10 cellular contexts compared by ENCODE assay signal in the genomic region with DNA sequence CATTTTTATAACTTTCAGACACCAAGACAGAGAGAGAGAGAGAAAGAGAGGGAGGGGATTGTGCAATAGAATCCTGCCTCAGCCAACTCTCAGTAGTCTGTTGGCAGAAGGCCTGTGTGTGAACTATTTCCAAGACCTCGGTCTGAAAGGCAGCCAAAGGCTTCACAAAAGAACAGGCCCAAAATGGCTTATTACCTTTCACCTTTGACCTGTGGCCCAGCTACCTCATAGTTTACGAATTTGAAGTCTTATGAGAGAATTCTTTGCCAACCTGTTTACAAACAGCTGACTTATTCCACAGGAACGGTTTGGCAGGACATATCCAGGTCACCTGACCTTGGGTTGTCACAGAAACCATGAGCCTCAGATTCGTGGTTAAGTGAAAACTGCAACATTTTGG. TPM values are rescaled to one million over a fixed set of nuclear protein-coding genes. Genes with fewer than 3 reads are reported as not detected.
A peak's percentile ranks its signal among the peaks of the same experiment; 100 is the strongest.
DNase-seq lines count a peak whose midpoint lies in the region; ATAC-seq, FAIRE-seq and TF ChIP-seq lines count a peak whose summit lies in the region.
"Had no signal": no experiment of that assay in that cellular context is flagged by ENCODE, and none has a peak within 500 bp of the region (broad histone marks: within the 10 kb centered on the region; RNA-seq: fewer than 3 reads in every experiment).

No MANE protein-coding gene starts in this region.

- CTCF ChIA-PET in HepG2 (lab: Yijun Ruan, JAX; ENCODE audit: low intra/inter-chr PET ratio, low total read pairs): no interaction called here

- H3K4me1 ChIP-seq in HepG2 (ENCODE audit: insufficient read depth, low read length) (no peaks in the 10 kb centered on the region), tibial nerve (peaks cover 0 to 24% (median 4%) of the 10 kb centered on the region in 4 donors)

- no peak for TF ChIP-seq RAD21 in HepG2 (CRISPR knock-in tag; IDR thresholded peaks at IDR 0.05)

- peak overlapping the region; percentile 58 for H2AFZ ChIP-seq in HepG2 (ENCODE audit: low read length)
- H2AFZ ChIP-seq: PC-9 had no signal

- TF ChIP-seq POLR2A in HepG2 (IDR thresholded peaks at IDR 0.05; ENCODE audit: insufficient read depth in 1 of 2, low read depth in 2 of 2, low read length in 2 of 2): no peak
- TF ChIP-seq POLR2A in tibial nerve (IDR thresholded peaks at IDR 0.05): no peak

- H3K9me3 ChIP-seq in HepG2 (ENCODE audit: low read length): no peaks in the 10 kb centered on the region
- peaks cover 0 to 17% (median 6%) of the 10 kb centered on the region in 4 donors for H3K9me3 ChIP-seq in tibial nerve

- no TSS peak for BruUV-seq in HepG2 (replicated peaks; lab: Mats Ljungman, UMichigan)

- H3K4me3 ChIP-seq in choroid plexus epithelial cell (ENCODE audit: low read depth, low read length) (no peak overlapping the region), HepG2 (replicated peaks in 1 of 3; ENCODE audit: insufficient read depth in 1 of 3, low read depth in 2 of 3, low read length in 3 of 3) (no peak overlapping the region), tibial nerve (no peak overlapping the region)
- H3K4me3 ChIP-seq: PC-9 had no signal

- H3K9ac ChIP-seq in HepG2 (ENCODE audit: insufficient read depth, low read depth, low read length): no peak overlapping the region

- H3K36me3 ChIP-seq in HepG2 (replicated peaks in 1 of 2; ENCODE audit: control insufficient read depth in 1 of 2, insufficient read depth in 2 of 2, low read length in 2 of 2) (no peaks in the 10 kb centered on the region), tibial nerve (peaks cover 0 to 26% (median 0%) of the 10 kb centered on the region in 3 donors)

- FAIRE-seq in HepG2 (lab: Jason Lieb, UNC): no peak

- 5% methylated on average over 4 of the region's 4 CpGs for WGBS in HepG2 (ENCODE audit: low lambda C conversion rate)
- 11 to 16% methylated on average over 4 of the region's 4 CpGs for WGBS in tibial nerve, 2 donors

- H3K4me2 ChIP-seq in HepG2 (ENCODE audit: low read depth, low read length): peak overlapping the region; percentile 44
- H3K4me2 ChIP-seq: PC-9 had no signal

- no peaks in the 10 kb centered on the region; a peak in 1 of 5 replicates for H3K27me3 ChIP-seq in HepG2 (ENCODE audit: control insufficient read depth in 1 of 2, insufficient read depth in 2 of 2, low read length in 2 of 2)
- H3K27me3 ChIP-seq in tibial nerve: no peaks in the 10 kb centered on the region

- peak; percentile 59 for ATAC-seq in HepG2

- no peaks in the 10 kb centered on the region for H3K79me2 ChIP-seq in HepG2 (ENCODE audit: insufficient read depth, low read length)

- intact Hi-C loops in HepG2 (cut with micrococcal nuclease; ENCODE audit: unreplicated experiment): no loop called here

- in situ Hi-C loops in HepG2 (cut with HindIII; ENCODE audit: extremely low pct_ligation_motif_present, low pct_unique_long_range_greater_than_20kb): no loop called here

- TF ChIP-seq EP300 in HepG2 (IDR thresholded peaks at IDR 0.05; ENCODE audit: low read depth in 2 of 2, low read length in 2 of 2): no peak
- no peak for TF ChIP-seq EP300 in HepG2 (CRISPR knock-in tag; IDR thresholded peaks at IDR 0.05; ENCODE audit: borderline replicate concordance)
- peak; percentile 79 to 97 for TF ChIP-seq EP300 in tibial nerve (IDR thresholded peaks at IDR 0.05)

- DNase-seq in LHCN-M2 (ENCODE audit: low read depth) (peak; percentile 87), choroid plexus epithelial cell (ENCODE audit: low read depth) (peak; percentile 99), HepG2 (ENCODE audit: low spot score) (peak; percentile 2), tibial nerve (ENCODE audit: low spot score in 2 of 2) (peak; percentile 84 to 98), RPMI8226 (no peak), T1000 (lab: John Stamatoyannopoulos, UW) (no peak), SKM-1 (lab: John Stamatoyannopoulos, UW; ENCODE audit: unreplicated experiment) (no peak), GM20000 (ENCODE audit: low spot score) (no peak)
- DNase-seq: activated naive CD4-positive, alpha-beta T cell; PC-9 had no signal

- no peak overlapping the region for H3K27ac ChIP-seq in HepG2 (ENCODE audit: extremely low read length, insufficient read depth, low read length)
- H3K27ac ChIP-seq in tibial nerve: peak overlapping the region in 2 of 4 donors; percentile 72 to 78
- H3K27ac ChIP-seq: PC-9 had no signal

- H4K20me1 ChIP-seq in HepG2 (ENCODE audit: insufficient read depth, low read length): no peaks in the 10 kb centered on the region

- TF ChIP-seq CTCF in choroid plexus epithelial cell (conservative IDR thresholded peaks at IDR 0.05; ENCODE audit: low read depth, low read length) (no peak), HepG2 (CRISPR knock-in tag; IDR thresholded peaks at IDR 0.05) (no peak), tibial nerve (IDR thresholded peaks at IDR 0.05) (peak in 1 of 5 experiments; percentile 15), GM20000 (IDR thresholded peaks at IDR 0.05; ENCODE audit: extremely low read depth, missing control alignments) (no peak)

- POLR2A ChIA-PET in HepG2 (lab: Yijun Ruan, JAX): no interaction called here

TF ChIP-seq in HepG2, 621 proteins besides CTCF, POLR2A, EP300 and RAD21 (continues in another document):
- TF ChIP-seq NR2C2 (CRISPR knock-in tag; IDR thresholded peaks at IDR 0.05; ENCODE audit: borderline replicate concordance): peak; percentile 89
- TF ChIP-seq TCF12 (IDR thresholded peaks at IDR 0.05): no peak
- TF ChIP-seq TCF12 (CRISPR knock-in tag; IDR thresholded peaks at IDR 0.05): no peak
- TF ChIP-seq ZMYM4 (CRISPR knock-in tag; IDR thresholded peaks at IDR 0.05): 0 out of 2 replicates have a peak, but pooled peaks have one; percentile 27

RNA-seq across cellular contexts. Expression of gene NR2F1-AS1, which starts 48.6 kb away (rescaled TPM):
- 10.4 and 10.8 TPM in 2 replicates for total RNA-seq in LHCN-M2 (2014; rRNA removed)
- 33.4 TPM for polyA plus RNA-seq in LHCN-M2 (2012)
- 2.1 and 2.8 TPM in 2 replicates for total RNA-seq in HepG2 (2016; rRNA removed; fragmentation: Illumina TruSeq; extraction: Trizol)
- 2.5 and 2.7 TPM in 2 replicates for total RNA-seq in HepG2 (2016; cell fraction: cytosol; rRNA removed; fragmentation: Illumina TruSeq; extraction: Trizol; ENCODE audit: low read depth)
- 0.64 and 1.1 TPM in 2 replicates for total RNA-seq in HepG2 (2016; cell fraction: insoluble cytoplasmic fraction; rRNA removed; fragmentation: Illumina TruSeq; extraction: Trizol)
- total RNA-seq in HepG2 (2016; cell fraction: membrane; rRNA removed; fragmentation: Illumina TruSeq; extraction: Trizol): 3.5 and 3.7 TPM in 2 replicates
- 3.5 and 4.9 TPM in 2 replicates for total RNA-seq in HepG2 (2016; cell fraction: nucleus; rRNA removed; fragmentation: Illumina TruSeq; extraction: Trizol)
- 2.8 and 3.1 TPM in 2 replicates for polyA plus RNA-seq in HepG2 (2011; rRNA removed)
- 1.1 and 2.4 TPM in 2 replicates for polyA plus RNA-seq in HepG2 (2011; cell fraction: cytosol; rRNA removed)
- polyA plus RNA-seq in HepG2 (2011; cell fraction: nucleus; rRNA removed): 2.9 and 5.9 TPM in 2 replicates
- polyA plus RNA-seq in HepG2 (2012): 5.1 and 7.3 TPM in 2 replicates
- polyA plus RNA-seq in HepG2 (2016; cell fraction: cytosol; fragmentation: Illumina TruSeq; extraction: Trizol; ENCODE audit: low read depth): 3.6 and 4.1 TPM in 2 replicates
- polyA plus RNA-seq in HepG2 (2016; cell fraction: insoluble cytoplasmic fraction; fragmentation: Illumina TruSeq; extraction: Trizol; ENCODE audit: low read depth): 0.48 and 2.3 TPM in 2 replicates
- polyA plus RNA-seq in HepG2 (2016; cell fraction: membrane; fragmentation: Illumina TruSeq; extraction: Trizol; ENCODE audit: low read depth): 2.6 and 5.7 TPM in 2 replicates
- polyA plus RNA-seq in HepG2 (2016; cell fraction: nucleus; fragmentation: Illumina TruSeq; extraction: Trizol; ENCODE audit: insufficient read depth, low read depth): 2.3 and 2.9 TPM in 2 replicates
- polyA minus RNA-seq in HepG2 (2011; rRNA and poly(A)+ RNA removed; ENCODE audit: low replicate concordance): 2.2 and 4.6 TPM in 2 replicates
- polyA minus RNA-seq in HepG2 (2011; cell fraction: cytosol; rRNA and poly(A)+ RNA removed): 2.1 TPM in 1 of 2 replicates, not detected in the other
- polyA minus RNA-seq in HepG2 (2011; cell fraction: nucleus; rRNA and poly(A)+ RNA removed): 27.3 and 33.1 TPM in 2 replicates
- total RNA-seq in tibial nerve: 10 to 100 TPM; 13.5 to 38.4 (median 35.4) TPM

RNA-seq across cellular contexts. Expression of gene NR2F1, which starts 50.7 kb away (rescaled TPM):
- 16.8 and 17.1 TPM in 2 replicates for total RNA-seq in LHCN-M2 (2014; rRNA removed)
- polyA plus RNA-seq in LHCN-M2 (2012): 14.0 TPM
- 14.0 and 17.1 TPM in 2 replicates for total RNA-seq in HepG2 (2016; rRNA removed; fragmentation: Illumina TruSeq; extraction: Trizol)
- 4.3 and 4.6 TPM in 2 replicates for total RNA-seq in HepG2 (2016; cell fraction: cytosol; rRNA removed; fragmentation: Illumina TruSeq; extraction: Trizol; ENCODE audit: low read depth)
- total RNA-seq in HepG2 (2016; cell fraction: insoluble cytoplasmic fraction; rRNA removed; fragmentation: Illumina TruSeq; extraction: Trizol): 12.7 and 15.6 TPM in 2 replicates
- 12.0 and 12.1 TPM in 2 replicates for total RNA-seq in HepG2 (2016; cell fraction: membrane; rRNA removed; fragmentation: Illumina TruSeq; extraction: Trizol)
- 14.7 and 16.7 TPM in 2 replicates for total RNA-seq in HepG2 (2016; cell fraction: nucleus; rRNA removed; fragmentation: Illumina TruSeq; extraction: Trizol)
- polyA plus RNA-seq in HepG2 (2011; rRNA removed): 59.7 and 76.5 TPM in 2 replicates
- polyA plus RNA-seq in HepG2 (2011; cell fraction: cytosol; rRNA removed): 48.3 and 60.7 TPM in 2 replicates
- 179 and 207 TPM in 2 replicates for polyA plus RNA-seq in HepG2 (2011; cell fraction: nucleus; rRNA removed)
- polyA plus RNA-seq in HepG2 (2012): 28.9 and 65.9 TPM in 2 replicates
- 1.4 and 2.1 TPM in 2 replicates for polyA plus RNA-seq in HepG2 (2016; cell fraction: cytosol; fragmentation: Illumina TruSeq; extraction: Trizol; ENCODE audit: low read depth)
- polyA plus RNA-seq in HepG2 (2016; cell fraction: insoluble cytoplasmic fraction; fragmentation: Illumina TruSeq; extraction: Trizol; ENCODE audit: low read depth): 16.0 and 19.7 TPM in 2 replicates
- 4.8 and 5.9 TPM in 2 replicates for polyA plus RNA-seq in HepG2 (2016; cell fraction: membrane; fragmentation: Illumina TruSeq; extraction: Trizol; ENCODE audit: low read depth)
- polyA plus RNA-seq in HepG2 (2016; cell fraction: nucleus; fragmentation: Illumina TruSeq; extraction: Trizol; ENCODE audit: insufficient read depth, low read depth): 37.8 and 39.6 TPM in 2 replicates
- polyA minus RNA-seq in HepG2 (2011; rRNA and poly(A)+ RNA removed; ENCODE audit: low replicate concordance): 62.1 and 114 TPM in 2 replicates
- 46.9 and 57.0 TPM in 2 replicates for polyA minus RNA-seq in HepG2 (2011; cell fraction: cytosol; rRNA and poly(A)+ RNA removed)
- 29.7 and 42.6 TPM in 2 replicates for polyA minus RNA-seq in HepG2 (2011; cell fraction: nucleus; rRNA and poly(A)+ RNA removed)
- total RNA-seq in tibial nerve: 10 to 100 TPM; 64.9 to 81.3 (median 67.6) TPM

Comparison
In these comparisons a context has a peak if more than half of its experiments do, and no peak if none do; other contexts are left out.
1. DNase-seq: peak in LHCN-M2 (single experiment), choroid plexus epithelial cell (single experiment), HepG2 (single experiment) and tibial nerve (2 of 2); none in RPMI8226 (single experiment), T1000 (single experiment), SKM-1 (single experiment) and GM20000 (single experiment).